In genomic region chr3:12556243-12556722, GRCh38 we compare ENCODE assay signal across 8 cellular contexts. TPM values are rescaled to one million over a fixed set of nuclear protein-coding genes. Genes with fewer than 3 reads are reported as not detected.
DNase-seq lines count a peak whose midpoint lies in the region; ATAC-seq and FAIRE-seq lines count a peak whose summit lies in the region.

No MANE protein-coding gene starts in this region.

- intact Hi-C loops in activated CD4-positive, alpha-beta T cell treated with anti-CD3 and anti-CD28 coated beads for 36 hours (cut with DNase I, micrococcal nuclease), result loop anchor here (2.0 to 10.0 kb wide), 10 partner anchors 109 to 1621 kb away; partner anchors contain the start of genes LSM3 (in 1 of the 2), RAF1 (in 1 of the 2), TAMM41 (in 1 of the 2) and VGLL4 (in 1 of the 2)

- CTCF ChIA-PET in activated CD4-positive, alpha-beta T cell treated with anti-CD3 and anti-CD28 coated beads for 36 hours (lab: Charles Lee), result interaction anchor here (1.0 to 1.5 kb wide), 2 partner anchors 74 to 163 kb away, joined by 3 to 4 read pairs; no protein-coding TSS in a partner anchor

- DNase-seq in activated CD4-positive, alpha-beta T cell treated with anti-CD3 and anti-CD28 coated beads for 36 hours, result no peak
- no peak for DNase-seq in activated CD4-positive, alpha-beta T cell treated with anti-CD3 and anti-CD28 coated beads, Interleukin-2, amount 50 U/mL, for 4 hours
- DNase-seq in activated naive CD4-positive, alpha-beta T cell treated with anti-CD3 and anti-CD28 coated beads, Interleukin-2, amount 50 U/mL, for 72 hours (ENCODE audit: low spot score in 2 of 2), result no peak
- peak in 1 of 2 donors; percentile 9 for DNase-seq in stimulated activated naive CD8-positive, alpha-beta T cell treated with anti-CD3 and anti-CD28 coated beads, Interleukin-15, amount 100 ng/mL, for 72 hours
- no peak for DNase-seq in GM19239 (ENCODE audit: insufficient read length, low spot score)
- no peak for DNase-seq in activated gamma-delta T cell treated with Interleukin-2 at 50 U/mL for 16 hours
- no peak for DNase-seq in KG1 (lab: John Stamatoyannopoulos, UW)

- POLR2A ChIA-PET in activated CD4-positive, alpha-beta T cell treated with anti-CD3 and anti-CD28 coated beads for 36 hours (lab: Charles Lee), result no interaction called here

- FAIRE-seq in GM19239 (lab: Jason Lieb, UNC), result no peak

- H3K4me1 Mint-ChIP-seq in activated CD4-positive, alpha-beta T cell treated with anti-CD3 and anti-CD28 coated beads for 36 hours, result peaks cover 45% of the 10 kb centered on the region
- H3K4me1 Mint-ChIP-seq in stimulated activated naive CD8-positive, alpha-beta T cell treated with anti-CD3 and anti-CD28 coated beads, Interleukin-15, amount 100 ng/mL, for 72 hours, result peaks cover 48% of the 10 kb centered on the region

- ATAC-seq in activated CD4-positive, alpha-beta T cell treated with anti-CD3 and anti-CD28 coated beads for 36 hours, result no peak
- no peak for ATAC-seq in activated naive CD4-positive, alpha-beta T cell treated with anti-CD3 and anti-CD28 coated beads, Interleukin-2, amount 50 U/mL, for 72 hours
- ATAC-seq in stimulated activated naive CD8-positive, alpha-beta T cell treated with anti-CD3 and anti-CD28 coated beads, Interleukin-15, amount 100 ng/mL, for 72 hours, result no peak

- no peaks in the 10 kb centered on the region for H3K9me3 Mint-ChIP-seq in activated CD4-positive, alpha-beta T cell treated with anti-CD3 and anti-CD28 coated beads for 36 hours (ENCODE audit: low read depth)
- no peaks in the 10 kb centered on the region for H3K9me3 Mint-ChIP-seq in activated naive CD4-positive, alpha-beta T cell treated with anti-CD3 and anti-CD28 coated beads, Interleukin-2, amount 50 U/mL, for 72 hours
- H3K9me3 Mint-ChIP-seq in stimulated activated naive CD8-positive, alpha-beta T cell treated with anti-CD3 and anti-CD28 coated beads, Interleukin-15, amount 100 ng/mL, for 72 hours, result no peaks in the 10 kb centered on the region

- no peaks in the 10 kb centered on the region for H3K36me3 Mint-ChIP-seq in activated CD4-positive, alpha-beta T cell treated with anti-CD3 and anti-CD28 coated beads for 36 hours (ENCODE audit: low read depth)
- peaks cover 0 to 17% of the 10 kb centered on the region in 2 donors for H3K36me3 Mint-ChIP-seq in activated naive CD4-positive, alpha-beta T cell treated with anti-CD3 and anti-CD28 coated beads, Interleukin-2, amount 50 U/mL, for 72 hours

- peak overlapping the region; percentile 79 for H3K4me3 ChIP-seq in iPS-11a (ENCODE audit: low read depth, low read length)

- peak overlapping the region; percentile 87 for H3K4me3 Mint-ChIP-seq in activated CD4-positive, alpha-beta T cell treated with anti-CD3 and anti-CD28 coated beads for 36 hours
- peak overlapping the region; percentile 92 to 95 for H3K4me3 Mint-ChIP-seq in stimulated activated naive CD8-positive, alpha-beta T cell treated with anti-CD3 and anti-CD28 coated beads, Interleukin-15, amount 100 ng/mL, for 72 hours

- H3K27me3 Mint-ChIP-seq in activated CD4-positive, alpha-beta T cell treated with anti-CD3 and anti-CD28 coated beads for 36 hours, result peaks cover 22% of the 10 kb centered on the region
- peaks cover 33% of the 10 kb centered on the region for H3K27me3 Mint-ChIP-seq in stimulated activated naive CD8-positive, alpha-beta T cell treated with anti-CD3 and anti-CD28 coated beads, Interleukin-15, amount 100 ng/mL, for 72 hours

- peak overlapping the region; percentile 84 for H3K27ac Mint-ChIP-seq in activated CD4-positive, alpha-beta T cell treated with anti-CD3 and anti-CD28 coated beads for 36 hours
- H3K27ac Mint-ChIP-seq in activated naive CD4-positive, alpha-beta T cell treated with anti-CD3 and anti-CD28 coated beads, Interleukin-2, amount 50 U/mL, for 72 hours, result peak overlapping the region; percentile 88 to 93
- peak overlapping the region; percentile 88 to 90 for H3K27ac Mint-ChIP-seq in stimulated activated naive CD8-positive, alpha-beta T cell treated with anti-CD3 and anti-CD28 coated beads, Interleukin-15, amount 100 ng/mL, for 72 hours

RNA-seq across cellular contexts. Expression of gene MKRN2, which starts 0.6 kb away (rescaled TPM):
- total RNA-seq in activated CD4-positive, alpha-beta T cell treated with anti-CD3 and anti-CD28 coated beads for 36 hours, result 10 to 100 TPM; 21.5 to 24.9 TPM
- 10 to 100 TPM; 20.2 to 30.3 TPM for total RNA-seq in activated naive CD4-positive, alpha-beta T cell treated with anti-CD3 and anti-CD28 coated beads, Interleukin-2, amount 50 U/mL, for 72 hours

RNA-seq across cellular contexts. Expression of gene MKRN2OS, which starts 11.0 kb away (rescaled TPM):
- total RNA-seq in activated CD4-positive, alpha-beta T cell treated with anti-CD3 and anti-CD28 coated beads for 36 hours, result not detected
- not detected for total RNA-seq in activated naive CD4-positive, alpha-beta T cell treated with anti-CD3 and anti-CD28 coated beads, Interleukin-2, amount 50 U/mL, for 72 hours
